In genomic region chr9:74322661-74323314, GRCh38 we compare ENCODE assay signal across 14 cellular contexts.
A peak's percentile ranks its signal among the peaks of the same experiment; 100 is the strongest.
DNase-seq lines count a peak whose midpoint lies in the region; ATAC-seq and TF ChIP-seq lines count a peak whose summit lies in the region.
"Had no signal": no experiment of that assay in that cellular context is flagged by ENCODE, and none has a peak within 500 bp of the region (broad histone marks: within the 10 kb centered on the region; RNA-seq: fewer than 3 reads in every experiment).

No MANE protein-coding gene starts in this region.

- H3K9me3 Mint-ChIP-seq in immature natural killer cell: peaks cover 0 to 6% (median 0%) of the 10 kb centered on the region in 6 donors

- no peaks in the 10 kb centered on the region for H3K36me3 ChIP-seq in upper lobe of left lung
- H3K36me3 ChIP-seq: cardiac muscle cell had no signal

- TF ChIP-seq CTCF in upper lobe of left lung (IDR thresholded peaks at IDR 0.05): no peak

- H3K27me3 ChIP-seq in upper lobe of left lung: no peaks in the 10 kb centered on the region
- H3K27me3 ChIP-seq: cardiac muscle cell had no signal

- peak; percentile 35 for DNase-seq in D341Med (ENCODE audit: low spot score)
- peak; percentile 6 for DNase-seq in NCI-H82 treated with DMSO at 0.1 percent for 48 hours (lab: John Stamatoyannopoulos, UW; ENCODE audit: unreplicated experiment)
- DNase-seq in immature natural killer cell: peak; percentile 24 to 33 (median 28)
- DNase-seq in NCI-H226: no peak
- no peak for DNase-seq in NCI-H2196 treated with DMSO at 0.1 percent for 48 hours (lab: John Stamatoyannopoulos, UW; ENCODE audit: unreplicated experiment)
- DNase-seq in upper lobe of left lung: no peak
- DNase-seq: EL; hippocampal formation; KBM-7; NCI-H146; stimulated activated CD4-positive, alpha-beta T cell treated with anti-CD3 and anti-CD28 coated beads, Interleukin-4, amount 100 ng/mL, for 4 hours had no signal

- peaks cover 0 to 4% (median 3%) of the 10 kb centered on the region in 3 donors for H3K36me3 Mint-ChIP-seq in immature natural killer cell

- peak; percentile 35 for ATAC-seq in HG02798 (IDR thresholded peaks at IDR 0.05; ENCODE audit: poor library complexity, unreplicated experiment)
- no peak for ATAC-seq in upper lobe of left lung (ENCODE audit: low FRiP score in 2 of 2)

- H3K27ac Mint-ChIP-seq in immature natural killer cell: peak overlapping the region; percentile 71 to 85 (median 77)

- no peaks in the 10 kb centered on the region for H3K4me1 ChIP-seq in upper lobe of left lung

- TF ChIP-seq POLR2A in upper lobe of left lung (IDR thresholded peaks at IDR 0.05): no peak

- 45 to 49% methylated on average over 3 of the region's 3 CpGs for WGBS in upper lobe of left lung, 2 donors

- no peaks in the 10 kb centered on the region for H3K9me3 ChIP-seq in upper lobe of left lung

- peaks cover 14% of the 10 kb centered on the region in 2 donors for H3K4me1 Mint-ChIP-seq in immature natural killer cell

- no peak overlapping the region for H3K4me3 ChIP-seq in upper lobe of left lung
- H3K4me3 ChIP-seq: cardiac muscle cell had no signal

- H3K27me3 Mint-ChIP-seq in immature natural killer cell (ENCODE audit: low read depth in 3 of 3): peaks cover 3 to 7% (median 4%) of the 10 kb centered on the region in 3 donors

- TF ChIP-seq EP300 in upper lobe of left lung (IDR thresholded peaks at IDR 0.05): no peak

- H3K27ac ChIP-seq in upper lobe of left lung: no peak overlapping the region
- H3K27ac ChIP-seq: C4-2B, cardiac muscle cell had no signal

- peak overlapping the region; percentile 63 to 86 (median 83) for H3K4me3 Mint-ChIP-seq in immature natural killer cell

Comparison
In these comparisons a context has a peak if more than half of its experiments do, and no peak if none do; other contexts are left out.
1. DNase-seq: peak in D341Med (single experiment), NCI-H82 treated with DMSO at 0.1 percent for 48 hours (single experiment) and immature natural killer cell (3 of 3); none in NCI-H226 (single experiment), NCI-H2196 treated with DMSO at 0.1 percent for 48 hours (single experiment) and upper lobe of left lung (0 of 2).